12 cellular contexts compared by ENCODE assay signal in genomic region chr13:33258437-33259193, GRCh38. TPM values are rescaled to one million over a fixed set of nuclear protein-coding genes. Genes with fewer than 3 reads are reported as not detected.
DNase-seq lines count a peak whose midpoint lies in the region; TF ChIP-seq lines count a peak whose summit lies in the region.
"Had no signal": no experiment of that assay in that cellular context is flagged by ENCODE, and none has a peak within 500 bp of the region (broad histone marks: within the 10 kb centered on the region; RNA-seq: fewer than 3 reads in every experiment).

No MANE protein-coding gene starts in this region.

- CTCF ChIA-PET in CD8-positive, alpha-beta memory T cell (lab: Charles Lee), result no interaction called here
- CTCF ChIA-PET in RWPE1 (lab: Yijun Ruan, JAX), result no interaction called here

- no peaks in the 10 kb centered on the region for H3K36me3 ChIP-seq in endodermal cell (ENCODE audit: control insufficient read depth, insufficient read depth, low read length)
- no peaks in the 10 kb centered on the region for H3K36me3 ChIP-seq in liver (ENCODE audit: control insufficient read depth in 4 of 4, insufficient read depth in 3 of 4, low read depth in 1 of 4, low read length in 3 of 4)
- no peaks in the 10 kb centered on the region for H3K36me3 ChIP-seq in CD8-positive, alpha-beta memory T cell (ENCODE audit: insufficient read depth, low read length)
- H3K36me3 ChIP-seq: Peyer's patch had no signal

- H3K4me1 ChIP-seq in endodermal cell (ENCODE audit: control insufficient read depth, insufficient read depth, low read length) (no peaks in the 10 kb centered on the region), liver (ENCODE audit: control insufficient read depth in 4 of 4, insufficient read depth in 4 of 4, low read length in 3 of 4) (peaks cover 10 to 42% (median 32%) of the 10 kb centered on the region in 4 donors)
- H3K4me1 ChIP-seq in CD8-positive, alpha-beta memory T cell (ENCODE audit: insufficient read depth, low read length), result no peaks in the 10 kb centered on the region

- H3K27ac ChIP-seq in endodermal cell (ENCODE audit: low read depth, low read length) (no peak overlapping the region), liver (ENCODE audit: low read depth in 1 of 2, low read length in 2 of 2) (peak overlapping the region; percentile 72 to 90), substantia nigra (ENCODE audit: low read depth, low read length, poor library complexity, severe bottlenecking) (peak overlapping the region; percentile 64), RWPE1 (no peak overlapping the region)
- H3K27ac ChIP-seq in CD8-positive, alpha-beta memory T cell (ENCODE audit: low read depth, low read length), result no peak overlapping the region

- TF ChIP-seq RAD21 in liver (IDR thresholded peaks at IDR 0.05), result peak in 1 of 2 donors; percentile 33

- H3K9me3 Mint-ChIP-seq in HFFc6, result no peaks in the 10 kb centered on the region
- no peaks in the 10 kb centered on the region for H3K9me3 Mint-ChIP-seq in endodermal cell
- H3K9me3 Mint-ChIP-seq in CD8-positive, alpha-beta memory T cell, result no peaks in the 10 kb centered on the region
- H3K9me3 Mint-ChIP-seq: CD4-positive, CD25-positive, alpha-beta regulatory T cell had no signal

- H3K36me3 Mint-ChIP-seq in HFFc6 (ENCODE audit: low read depth) (peaks cover 52% of the 10 kb centered on the region), endodermal cell (ENCODE audit: low read depth) (no peaks in the 10 kb centered on the region)
- H3K36me3 Mint-ChIP-seq in CD8-positive, alpha-beta memory T cell, result no peaks in the 10 kb centered on the region
- H3K36me3 Mint-ChIP-seq: CD4-positive, CD25-positive, alpha-beta regulatory T cell had no signal

- WGBS in endodermal cell (ENCODE audit: insufficient coverage in 1 of 2, insufficient read length in 1 of 2), 2 experiments, result 88 to 96% methylated on average over 2 to 3 of the region's 4 CpGs
- WGBS in liver, result 41% methylated on average over 4 of the region's 4 CpGs

- POLR2A ChIA-PET in CD8-positive, alpha-beta memory T cell (lab: Charles Lee), result no interaction called here
- POLR2A ChIA-PET in RWPE1 (lab: Yijun Ruan, JAX; ENCODE audit: low non-redundant PET), result no interaction called here

- H3K27me3 ChIP-seq in endodermal cell (ENCODE audit: control insufficient read depth, insufficient read depth, low read length, poor library complexity, severe bottlenecking) (no peaks in the 10 kb centered on the region), liver (ENCODE audit: control insufficient read depth in 4 of 4, insufficient read depth in 4 of 4, low read length in 3 of 4) (no peaks in the 10 kb centered on the region)
- no peaks in the 10 kb centered on the region for H3K27me3 ChIP-seq in CD8-positive, alpha-beta memory T cell (ENCODE audit: insufficient read depth, low read length, poor library complexity, severe bottlenecking)
- H3K27me3 ChIP-seq: Peyer's patch had no signal

- H3K4me3 ChIP-seq in endodermal cell (ENCODE audit: low read length), result no peak overlapping the region
- no peak overlapping the region for H3K4me3 ChIP-seq in liver (ENCODE audit: low read depth in 1 of 3, low read length in 3 of 3)
- H3K4me3 ChIP-seq in CD8-positive, alpha-beta memory T cell (ENCODE audit: low read length), result no peak overlapping the region
- H3K4me3 ChIP-seq: Peyer's patch had no signal

- DNase-seq in HFFc6, result peak; percentile 88
- no peak for DNase-seq in endodermal cell
- DNase-seq in substantia nigra (lab: John Stamatoyannopoulos, UW), result no peak
- no peak for DNase-seq in CD8-positive, alpha-beta memory T cell
- no peak for DNase-seq in RWPE1 (ENCODE audit: low spot score)
- DNase-seq in DMS 273 treated with DMSO at 0.1 percent for 48 hours (lab: John Stamatoyannopoulos, UW), result no peak
- DNase-seq in stimulated activated CD4-positive, alpha-beta T cell treated with anti-CD3 and anti-CD28 coated beads, Interleukin-2, amount 100 ng/mL, for 24 hours, result no peak
- DNase-seq: activated T-cell treated with anti-CD3 and anti-CD28 coated beads, Interleukin-2, amount 50 U/mL, for 1 hour; CD4-positive, CD25-positive, alpha-beta regulatory T cell; Peyer's patch; stimulated activated naive CD4-positive, alpha-beta T cell had no signal

- peak overlapping the region; percentile 67 for H3K4me3 Mint-ChIP-seq in HFFc6
- H3K4me3 Mint-ChIP-seq in endodermal cell, result no peak overlapping the region
- no peak overlapping the region for H3K4me3 Mint-ChIP-seq in CD8-positive, alpha-beta memory T cell
- H3K4me3 Mint-ChIP-seq: CD4-positive, CD25-positive, alpha-beta regulatory T cell had no signal

- H3K9me3 ChIP-seq in endodermal cell (ENCODE audit: control insufficient read depth, low read length), result no peaks in the 10 kb centered on the region
- no peaks in the 10 kb centered on the region for H3K9me3 ChIP-seq in liver (ENCODE audit: control insufficient read depth in 4 of 4, low read length in 3 of 4)
- H3K9me3 ChIP-seq in CD8-positive, alpha-beta memory T cell (ENCODE audit: low read length), result no peaks in the 10 kb centered on the region
- H3K9me3 ChIP-seq: Peyer's patch had no signal

- H3K27ac Mint-ChIP-seq in HFFc6 (peak overlapping the region; percentile 89), endodermal cell (peak overlapping the region; percentile 38)
- H3K27ac Mint-ChIP-seq in CD8-positive, alpha-beta memory T cell, result no peak overlapping the region

- H3K9ac ChIP-seq in endodermal cell (ENCODE audit: extremely low read depth, low read length, poor library complexity, severe bottlenecking) (no peak overlapping the region), liver (ENCODE audit: low read depth in 1 of 2, low read length in 2 of 2) (no peak overlapping the region)

- H3K4me1 Mint-ChIP-seq in HFFc6 (ENCODE audit: low read depth), result peaks cover 94% of the 10 kb centered on the region
- peaks cover 11% of the 10 kb centered on the region for H3K4me1 Mint-ChIP-seq in endodermal cell
- H3K4me1 Mint-ChIP-seq in CD8-positive, alpha-beta memory T cell, result no peaks in the 10 kb centered on the region
- H3K4me1 Mint-ChIP-seq: CD4-positive, CD25-positive, alpha-beta regulatory T cell had no signal

- H3K27me3 Mint-ChIP-seq in HFFc6 (ENCODE audit: insufficient read depth) (no peaks in the 10 kb centered on the region), endodermal cell (ENCODE audit: insufficient read depth) (no peaks in the 10 kb centered on the region)
- peaks cover 1 to 5% of the 10 kb centered on the region in 2 donors for H3K27me3 Mint-ChIP-seq in CD8-positive, alpha-beta memory T cell

- no peak for TF ChIP-seq CTCF in HFFc6 (IDR thresholded peaks at IDR 0.05)
- TF ChIP-seq CTCF in endodermal cell (conservative IDR thresholded peaks at IDR 0.05), result no peak
- TF ChIP-seq CTCF in liver (IDR thresholded peaks at IDR 0.05; ENCODE audit: low read depth, low read length, missing input control), result no peak
- no peak for TF ChIP-seq CTCF in RWPE1 (conservative IDR thresholded peaks at IDR 0.05; ENCODE audit: low read depth)

TF ChIP-seq in liver, 16 proteins besides CTCF, POLR2A, EP300 and RAD21 (continues in another document):
- no peak for TF ChIP-seq GABPA (IDR thresholded peaks at IDR 0.05 in 1 of 2, conservative IDR thresholded peaks at IDR 0.05 in 1 of 2)
- TF ChIP-seq RXRA (IDR thresholded peaks at IDR 0.05), result peak; percentile 8 to 49
- no peak for TF ChIP-seq TAF1 (conservative IDR thresholded peaks at IDR 0.05)
- peak; percentile 36 for TF ChIP-seq MAX (IDR thresholded peaks at IDR 0.05)
- TF ChIP-seq EGR1 (IDR thresholded peaks at IDR 0.05; ENCODE audit: low read depth in 2 of 2), result no peak
- no peak for TF ChIP-seq FOXA1 (IDR thresholded peaks at IDR 0.05)
- peak in 1 of 2 donors; percentile 29 for TF ChIP-seq JUND (IDR thresholded peaks at IDR 0.05)
- no peak for TF ChIP-seq REST (IDR thresholded peaks at IDR 0.05)
- no peak for TF ChIP-seq HNF4G (IDR thresholded peaks at IDR 0.05)
- no peak for TF ChIP-seq NR2F2 (IDR thresholded peaks at IDR 0.05)
- peak; percentile 53 for TF ChIP-seq SP1 (IDR thresholded peaks at IDR 0.05)
- TF ChIP-seq, protein P1, sequence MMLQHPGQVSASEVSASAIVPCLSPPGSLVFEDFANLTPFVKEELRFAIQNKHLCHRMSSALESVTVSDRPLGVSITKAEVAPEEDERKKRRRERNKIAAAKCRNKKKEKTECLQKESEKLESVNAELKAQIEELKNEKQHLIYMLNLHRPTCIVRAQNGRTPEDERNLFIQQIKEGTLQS (IDR thresholded peaks at IDR 0.05), result peak; percentile 11
- peak; percentile 39 to 40 for TF ChIP-seq HNF4A (conservative IDR thresholded peaks at IDR 0.05)

RNA-seq across cellular contexts. Expression of gene STARD13, which starts 26.9 kb away (rescaled TPM):
- 10 to 100 TPM; 27.9 to 38.3 (median 34.5) TPM for total RNA-seq in HFFc6 (2021; fragmentation: NEBNext Ultra II Directional; extraction: Animal tissue kit (Norgen Biotek cat#: 25700))
- 1 to 10 TPM; 2.5 to 3.7 TPM for total RNA-seq in endodermal cell
- 2.2 TPM for polyA plus RNA-seq in endodermal cell (2013, experiment 1 of 2)
- 3.0 TPM for polyA plus RNA-seq in endodermal cell (2013, experiment 2 of 2)
- total RNA-seq in liver, result 10 to 100 TPM in 1 of 2 donors, 1 to 10 TPM in 1; 3.4 to 15.3 TPM
- polyA plus RNA-seq in liver, result 1 to 10 TPM; 2.7 to 8.0 TPM
- under 1 TPM; 0.40 to 0.48 TPM for total RNA-seq in CD8-positive, alpha-beta memory T cell
- not detected for polyA plus RNA-seq in CD8-positive, alpha-beta memory T cell
- total RNA-seq: CD4-positive, CD25-positive, alpha-beta regulatory T cell had no signal
- polyA plus RNA-seq: CD4-positive, CD25-positive, alpha-beta regulatory T cell had no signal

Comparison
In these comparisons a context has a peak if more than half of its experiments do, and no peak if none do; other contexts are left out.
1. H3K27ac Mint-ChIP-seq: peak in HFFc6 (single experiment) and endodermal cell (single experiment); none in CD8-positive, alpha-beta memory T cell (0 of 8).
2. H3K27ac ChIP-seq: peak in liver (2 of 2) and substantia nigra (single experiment); none in endodermal cell (single experiment), CD8-positive, alpha-beta memory T cell (single experiment) and RWPE1 (single experiment).